ENCODE assay signal across 18 cellular contexts in genomic region chr10:8138471-8138870, GRCh38.
DNase-seq lines count a peak whose midpoint lies in the region; ATAC-seq and TF ChIP-seq lines count a peak whose summit lies in the region.
"Had no signal": no experiment of that assay in that cellular context is flagged by ENCODE, and none has a peak within 500 bp of the region (broad histone marks: within the 10 kb centered on the region; RNA-seq: fewer than 3 reads in every experiment).

No MANE protein-coding gene starts in this region.

- no peaks in the 10 kb centered on the region for H3K36me3 ChIP-seq in brain microvascular endothelial cell (replicated peaks)
- H3K36me3 ChIP-seq: gastroesophageal sphincter, right lobe of liver, SJCRH30, thoracic aorta had no signal

- peak overlapping the region; percentile 88 for H3K4me3 Mint-ChIP-seq in CD4-positive, alpha-beta T cell
- H3K4me3 Mint-ChIP-seq in activated CD4-positive, alpha-beta memory T cell treated with anti-CD3 and anti-CD28 coated beads, Interleukin-2, amount 10 ng/mL, durations not matched to agents 7 days and 5 days, result peak overlapping the region; percentile 82

- intact Hi-C loops in CD4-positive, alpha-beta T cell (cut with DNase I, micrococcal nuclease), result loop anchor here (5.0 kb wide), 3 partner anchors 44 to 81 kb away; no protein-coding TSS in a partner anchor

- peaks cover 30% of the 10 kb centered on the region for H3K4me1 Mint-ChIP-seq in CD4-positive, alpha-beta T cell (ENCODE audit: low read depth)
- H3K4me1 Mint-ChIP-seq in activated CD4-positive, alpha-beta memory T cell treated with anti-CD3 and anti-CD28 coated beads, Interleukin-2, amount 10 ng/mL, durations not matched to agents 7 days and 5 days, result peaks cover 56% of the 10 kb centered on the region

- POLR2A ChIA-PET in CD4-positive, alpha-beta T cell (lab: Charles Lee), result interaction anchor here (2.4 to 3.4 kb wide), 2 partner anchors 78 to 193 kb away, joined by 13 to 30 read pairs; no protein-coding TSS in a partner anchor
- POLR2A ChIA-PET in activated CD4-positive, alpha-beta memory T cell treated with anti-CD3 and anti-CD28 coated beads, Interleukin-2, amount 10 ng/mL, durations not matched to agents 7 days and 5 days (lab: Charles Lee), result interaction anchor here (0.6 to 7.8 kb wide), 9 partner anchors 65 to 313 kb away, joined by 3 to 121 read pairs (median 13); no protein-coding TSS in a partner anchor

- no peak overlapping the region for H3K4me3 ChIP-seq in brain microvascular endothelial cell (ENCODE audit: low read depth, low read length)
- H3K4me3 ChIP-seq: gastroesophageal sphincter, right lobe of liver, SJCRH30, thoracic aorta had no signal

- H3K27me3 Mint-ChIP-seq in CD4-positive, alpha-beta T cell, result no peaks in the 10 kb centered on the region
- no peaks in the 10 kb centered on the region for H3K27me3 Mint-ChIP-seq in activated CD4-positive, alpha-beta memory T cell treated with anti-CD3 and anti-CD28 coated beads, Interleukin-2, amount 10 ng/mL, durations not matched to agents 7 days and 5 days

- no peaks in the 10 kb centered on the region for H3K9me3 ChIP-seq in CD4-positive, alpha-beta T cell (ENCODE audit: control insufficient read depth, low read length)
- H3K9me3 ChIP-seq: Caco-2, gastroesophageal sphincter, right lobe of liver, SJCRH30, thoracic aorta had no signal

- DNase-seq in CD4-positive, alpha-beta T cell, result no peak
- DNase-seq in HCEC 1CT (peak; percentile 32), inferior parietal cortex (ENCODE audit: extremely low spot score) (peak; percentile 21), NAMALWA (ENCODE audit: low spot score) (no peak), SK-N-DZ (ENCODE audit: low spot score) (no peak), brain microvascular endothelial cell (no peak), NCI-H446 treated with DMSO at 0.1 percent for 48 hours (lab: John Stamatoyannopoulos, UW) (no peak)
- DNase-seq in activated CD4-positive, alpha-beta memory T cell treated with anti-CD3 and anti-CD28 coated beads, Interleukin-2, amount 10 ng/mL, durations not matched to agents 7 days and 5 days, result no peak
- DNase-seq: activated naive CD4-positive, alpha-beta T cell treated with anti-CD3 and anti-CD28 coated beads, Interleukin-2, amount 50 U/mL, for 16 hours; Caco-2; dermis blood vessel endothelial cell; islet precursor cell; NCI-H1417 treated with DMSO at 0.1 percent for 48 hours; NCI-H748 treated with DMSO at 0.1 percent for 48 hours; right lobe of liver; SJCRH30 had no signal

- no peak for TF ChIP-seq CTCF in CD4-positive, alpha-beta T cell (IDR thresholded peaks at IDR 0.05)
- no peak for TF ChIP-seq CTCF in brain microvascular endothelial cell (IDR thresholded peaks at IDR 0.05; ENCODE audit: low read depth, low read length, missing control alignments)

- no peaks in the 10 kb centered on the region for H3K27me3 ChIP-seq in CD4-positive, alpha-beta T cell (ENCODE audit: control insufficient read depth, insufficient read depth, low read length)
- H3K27me3 ChIP-seq in brain microvascular endothelial cell (replicated peaks), result no peaks in the 10 kb centered on the region
- H3K27me3 ChIP-seq: right lobe of liver, SJCRH30 had no signal

- H3K9me3 Mint-ChIP-seq in CD4-positive, alpha-beta T cell, result no peaks in the 10 kb centered on the region
- H3K9me3 Mint-ChIP-seq in activated CD4-positive, alpha-beta memory T cell treated with anti-CD3 and anti-CD28 coated beads, Interleukin-2, amount 10 ng/mL, durations not matched to agents 7 days and 5 days, result no peaks in the 10 kb centered on the region

- no peak overlapping the region for H3K27ac ChIP-seq in CD4-positive, alpha-beta T cell (ENCODE audit: low read depth, low read length)
- H3K27ac ChIP-seq in brain microvascular endothelial cell, result no peak overlapping the region
- H3K27ac ChIP-seq: gastroesophageal sphincter, right lobe of liver, SJCRH30, thoracic aorta had no signal

- no peak for ATAC-seq in CD4-positive, alpha-beta T cell (ENCODE audit: poor library complexity)
- ATAC-seq: gastroesophageal sphincter, right lobe of liver had no signal

- H3K27ac Mint-ChIP-seq in CD4-positive, alpha-beta T cell, result peak overlapping the region; percentile 90
- peak overlapping the region; percentile 97 for H3K27ac Mint-ChIP-seq in activated CD4-positive, alpha-beta memory T cell treated with anti-CD3 and anti-CD28 coated beads, Interleukin-2, amount 10 ng/mL, durations not matched to agents 7 days and 5 days

- in situ Hi-C loops in brain microvascular endothelial cell (cut with HindIII; ENCODE audit: low pct_ligation_motif_present, low sequenced_read_pairs), result no loop called here

- CTCF ChIA-PET in CD4-positive, alpha-beta T cell (lab: Charles Lee), result no interaction called here
- CTCF ChIA-PET in activated CD4-positive, alpha-beta memory T cell treated with anti-CD3 and anti-CD28 coated beads, Interleukin-2, amount 10 ng/mL, durations not matched to agents 7 days and 5 days (lab: Charles Lee), result interaction anchor here (1.6 kb wide), 1 partner anchor 264 kb away, joined by 5 read pairs; no protein-coding TSS in a partner anchor

- H3K36me3 Mint-ChIP-seq in CD4-positive, alpha-beta T cell (ENCODE audit: low read depth), result no peaks in the 10 kb centered on the region
- peaks cover 10% of the 10 kb centered on the region for H3K36me3 Mint-ChIP-seq in activated CD4-positive, alpha-beta memory T cell treated with anti-CD3 and anti-CD28 coated beads, Interleukin-2, amount 10 ng/mL, durations not matched to agents 7 days and 5 days (ENCODE audit: low read depth)

Comparison
In these comparisons a context has a peak if more than half of its experiments do, and no peak if none do; other contexts are left out.
1. DNase-seq: peak in HCEC 1CT (single experiment) and inferior parietal cortex (single experiment); none in CD4-positive, alpha-beta T cell (0 of 10), activated CD4-positive, alpha-beta memory T cell treated with anti-CD3 and anti-CD28 coated beads, Interleukin-2, amount 10 ng/mL, durations not matched to agents 7 days and 5 days (single experiment), NAMALWA (single experiment), SK-N-DZ (single experiment), brain microvascular endothelial cell (single experiment) and NCI-H446 treated with DMSO at 0.1 percent for 48 hours (single experiment).